1 cellular context compared by ENCODE assay signal in the genomic region with DNA sequence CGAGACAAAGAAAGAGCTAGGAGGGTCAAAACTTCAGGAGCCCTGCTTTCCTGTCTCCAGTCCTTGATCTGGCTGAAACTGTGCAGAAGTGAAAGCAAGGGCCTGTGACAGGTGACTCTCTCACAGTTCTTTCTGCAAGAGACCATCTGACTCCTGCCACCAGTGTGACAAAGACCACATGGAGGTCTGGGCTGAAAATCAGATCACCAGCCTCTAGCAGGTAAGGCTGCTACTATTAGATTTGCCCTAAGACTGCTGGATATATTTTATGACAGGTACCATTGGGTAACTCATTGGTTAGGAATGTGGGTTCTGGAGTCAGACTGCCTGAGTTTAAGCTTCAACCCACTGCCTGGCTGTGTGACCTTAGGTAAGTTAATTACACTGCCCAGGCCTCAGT.
A peak's percentile ranks its signal among the peaks of the same experiment; 100 is the strongest.
TF ChIP-seq lines count a peak whose summit lies in the region.

No MANE protein-coding gene starts in this region.

TF ChIP-seq in GM12878, 131 proteins besides CTCF, POLR2A, EP300 and RAD21 (continued from another document):
- TF ChIP-seq, protein P1, sequence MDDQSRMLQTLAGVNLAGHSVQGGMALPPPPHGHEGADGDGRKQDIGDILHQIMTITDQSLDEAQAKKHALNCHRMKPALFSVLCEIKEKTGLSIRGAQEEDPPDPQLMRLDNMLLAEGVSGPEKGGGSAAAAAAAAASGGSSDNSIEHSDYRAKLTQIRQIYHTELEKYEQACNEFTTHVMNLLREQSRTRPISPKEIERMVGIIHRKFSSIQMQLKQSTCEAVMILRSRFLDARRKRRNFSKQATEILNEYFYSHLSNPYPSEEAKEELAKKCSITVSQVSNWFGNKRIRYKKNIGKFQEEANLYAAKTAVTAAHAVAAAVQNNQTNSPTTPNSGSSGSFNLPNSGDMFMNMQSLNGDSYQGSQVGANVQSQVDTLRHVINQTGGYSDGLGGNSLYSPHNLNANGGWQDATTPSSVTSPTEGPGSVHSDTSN (IDR thresholded peaks at IDR 0.05; ENCODE audit: insufficient replicate concordance, low read depth, low read length) = no peak
- TF ChIP-seq, protein P2, sequence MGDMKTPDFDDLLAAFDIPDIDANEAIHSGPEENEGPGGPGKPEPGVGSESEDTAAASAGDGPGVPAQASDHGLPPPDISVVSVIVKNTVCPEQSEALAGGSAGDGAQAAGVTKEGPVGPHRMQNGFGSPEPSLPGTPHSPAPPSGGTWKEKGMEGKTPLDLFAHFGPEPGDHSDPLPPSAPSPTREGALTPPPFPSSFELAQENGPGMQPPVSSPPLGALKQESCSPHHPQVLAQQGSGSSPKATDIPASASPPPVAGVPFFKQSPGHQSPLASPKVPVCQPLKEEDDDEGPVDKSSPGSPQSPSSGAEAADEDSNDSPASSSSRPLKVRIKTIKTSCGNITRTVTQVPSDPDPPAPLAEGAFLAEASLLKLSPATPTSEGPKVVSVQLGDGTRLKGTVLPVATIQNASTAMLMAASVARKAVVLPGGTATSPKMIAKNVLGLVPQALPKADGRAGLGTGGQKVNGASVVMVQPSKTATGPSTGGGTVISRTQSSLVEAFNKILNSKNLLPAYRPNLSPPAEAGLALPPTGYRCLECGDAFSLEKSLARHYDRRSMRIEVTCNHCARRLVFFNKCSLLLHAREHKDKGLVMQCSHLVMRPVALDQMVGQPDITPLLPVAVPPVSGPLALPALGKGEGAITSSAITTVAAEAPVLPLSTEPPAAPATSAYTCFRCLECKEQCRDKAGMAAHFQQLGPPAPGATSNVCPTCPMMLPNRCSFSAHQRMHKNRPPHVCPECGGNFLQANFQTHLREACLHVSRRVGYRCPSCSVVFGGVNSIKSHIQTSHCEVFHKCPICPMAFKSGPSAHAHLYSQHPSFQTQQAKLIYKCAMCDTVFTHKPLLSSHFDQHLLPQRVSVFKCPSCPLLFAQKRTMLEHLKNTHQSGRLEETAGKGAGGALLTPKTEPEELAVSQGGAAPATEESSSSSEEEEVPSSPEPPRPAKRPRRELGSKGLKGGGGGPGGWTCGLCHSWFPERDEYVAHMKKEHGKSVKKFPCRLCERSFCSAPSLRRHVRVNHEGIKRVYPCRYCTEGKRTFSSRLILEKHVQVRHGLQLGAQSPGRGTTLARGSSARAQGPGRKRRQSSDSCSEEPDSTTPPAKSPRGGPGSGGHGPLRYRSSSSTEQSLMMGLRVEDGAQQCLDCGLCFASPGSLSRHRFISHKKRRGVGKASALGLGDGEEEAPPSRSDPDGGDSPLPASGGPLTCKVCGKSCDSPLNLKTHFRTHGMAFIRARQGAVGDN (IDR thresholded peaks at IDR 0.05) = peak; percentile 87
- TF ChIP-seq SUZ12 (IDR thresholded peaks at IDR 0.05; ENCODE audit: unreplicated experiment) (no peak), HDGF (IDR thresholded peaks at IDR 0.05) (0 out of 2 replicates have a peak, but pooled peaks have one; percentile 13), PML (IDR thresholded peaks at IDR 0.05; ENCODE audit: low read length) (no peak), EED (IDR thresholded peaks at IDR 0.05; ENCODE audit: low read depth) (0 out of 2 replicates have a peak, but pooled peaks have one; percentile 21)
